ENCODE assay signal across 8 cellular contexts in genomic region chr2:46315103-46315890, GRCh38. TPM values are rescaled to one million over a fixed set of nuclear protein-coding genes. Genes with fewer than 3 reads are reported as not detected.
A peak's percentile ranks its signal among the peaks of the same experiment; 100 is the strongest.
DNase-seq lines count a peak whose midpoint lies in the region; ATAC-seq and TF ChIP-seq lines count a peak whose summit lies in the region.

No MANE protein-coding gene starts in this region.

- peak overlapping the region; percentile 1 to 23; a peak in 3 of 4 replicates for H3K4me3 ChIP-seq in HCT116 (replicated peaks in 1 of 2; ENCODE audit: low read depth in 1 of 2, low read length in 2 of 2)
- H3K4me3 ChIP-seq in RWPE2 (ENCODE audit: severe bottlenecking) = no peak overlapping the region
- H3K4me3 ChIP-seq in trophoblast cell (ENCODE audit: low read depth, low read length) = no peak overlapping the region

- peaks cover 2% of the 10 kb centered on the region for H3K79me1 ChIP-seq in trophoblast cell (ENCODE audit: low read length)

- DNase-seq in HCT116 (ENCODE audit: low read depth, low spot score) (peak; percentile 52), RWPE2 (ENCODE audit: low spot score) (peak; percentile 99), fibroblast of gingiva (ENCODE audit: low read depth) (peak; percentile 84), trophoblast cell (peak; percentile 69 to 71), occipital lobe (lab: John Stamatoyannopoulos, UW) (no peak), DMS153 treated with DMSO at 0.1 percent for 48 hours (lab: John Stamatoyannopoulos, UW; ENCODE audit: unreplicated experiment) (no peak)

- ATAC-seq in HCT116 (peak; percentile 72), RWPE2 (ENCODE audit: low read depth) (peak; percentile 86), GM19395 (IDR thresholded peaks at IDR 0.05; ENCODE audit: unreplicated experiment) (no peak), HG03520 (IDR thresholded peaks at IDR 0.05; ENCODE audit: unreplicated experiment) (no peak)

- WGBS in trophoblast cell (ENCODE audit: extremely low coverage, insufficient coverage, insufficient read length) = no CpG with 5 or more reads among the region's 11 CpGs

- H4K8ac ChIP-seq in trophoblast cell (ENCODE audit: low read depth, low read length) = no peak overlapping the region

- H2BK5ac ChIP-seq in trophoblast cell (ENCODE audit: low read depth, low read length, poor library complexity) = no peak overlapping the region

- no peak overlapping the region for H4K12ac ChIP-seq in trophoblast cell (ENCODE audit: low read depth, low read length)

- H3K14ac ChIP-seq in trophoblast cell (ENCODE audit: low read length) = no peak overlapping the region

- CTCF ChIA-PET in HCT116 (lab: Charles Lee) = no interaction called here

- H3K4me1 ChIP-seq in HCT116 (ENCODE audit: control insufficient read depth in 1 of 2, insufficient read depth in 2 of 2, low read length in 2 of 2) (peaks cover 33 to 66% of the 10 kb centered on the region in 2 experiments), RWPE2 (ENCODE audit: insufficient read depth, poor library complexity, severe bottlenecking) (peaks cover 95% of the 10 kb centered on the region), trophoblast cell (ENCODE audit: control insufficient read depth in 1 of 2, insufficient read depth in 2 of 2, low read length in 2 of 2) (peaks cover 23 to 35% of the 10 kb centered on the region in 2 experiments)

- H2BK12ac ChIP-seq in trophoblast cell (ENCODE audit: low read length) = no peak overlapping the region

- peak overlapping the region; percentile 39 for H3K9ac ChIP-seq in HCT116 (ENCODE audit: low read length)
- H3K9ac ChIP-seq in trophoblast cell (ENCODE audit: low read length) = no peak overlapping the region

- no peaks in the 10 kb centered on the region for H4K20me1 ChIP-seq in HCT116 (ENCODE audit: insufficient read depth)

- H4K91ac ChIP-seq in trophoblast cell (ENCODE audit: low read depth, low read length) = no peak overlapping the region

- POLR2A ChIA-PET in HCT116 (lab: Charles Lee) = interaction anchor here (2.4 kb wide), 1 partner anchor 18 kb away, joined by 7 read pairs; the partner anchor contains the start of gene EPAS1

- RAD21 ChIA-PET in HCT116 (lab: Charles Lee; ENCODE audit: low non-redundant PET in 1 of 2, low total read pairs in 2 of 2, uncharacterized antibody in 2 of 2, unreplicated experiment in 2 of 2) = no interaction called here

- H3K4me2 ChIP-seq in HCT116 (ENCODE audit: low read length) (peak overlapping the region; percentile 77), trophoblast cell (ENCODE audit: low read length) (no peak overlapping the region)

- H3K9me3 ChIP-seq in HCT116 (ENCODE audit: control insufficient read depth in 1 of 2, insufficient read depth in 1 of 2, low read depth in 1 of 2, low read length in 2 of 2) (no peaks in the 10 kb centered on the region), RWPE2 (ENCODE audit: severe bottlenecking) (no peaks in the 10 kb centered on the region), trophoblast cell (ENCODE audit: insufficient read depth, low read depth, low read length) (no peaks in the 10 kb centered on the region)

- H2BK120ac ChIP-seq in trophoblast cell (ENCODE audit: insufficient read depth, low read length, poor library complexity) = no peak overlapping the region

- H3K79me2 ChIP-seq in HCT116 (ENCODE audit: insufficient read depth, low read length) (peaks cover 5% of the 10 kb centered on the region; the same call in 1 of the 2 replicates), trophoblast cell (ENCODE audit: control insufficient read depth, insufficient read depth, low read length, poor library complexity) (peaks cover 33% of the 10 kb centered on the region)

- TF ChIP-seq CTCF in HCT116 (IDR thresholded peaks at IDR 0.05 in 2 of 3, conservative IDR thresholded peaks at IDR 0.05 in 1 of 3; ENCODE audit: borderline replicate concordance in 1 of 3, insufficient read depth in 1 of 3, low read depth in 2 of 3, low read length in 2 of 3) (no peak), RWPE2 (IDR thresholded peaks at IDR 0.05; ENCODE audit: poor library complexity, severe bottlenecking) (no peak)

- TF ChIP-seq RAD21 in HCT116 (IDR thresholded peaks at IDR 0.05; ENCODE audit: low read depth) = no peak

- peak overlapping the region; percentile 61 for H3K27ac ChIP-seq in HCT116 (ENCODE audit: low read depth, low read length)
- H3K27ac ChIP-seq in RWPE2 (ENCODE audit: poor library complexity, severe bottlenecking) = peak overlapping the region; percentile 97
- peak overlapping the region; percentile 37 for H3K27ac ChIP-seq in trophoblast cell (ENCODE audit: low read depth, low read length)

- H3K36me3 ChIP-seq in HCT116 (ENCODE audit: control insufficient read depth in 1 of 2, insufficient read depth in 2 of 2, low read length in 2 of 2) (no peaks in the 10 kb centered on the region), RWPE2 (ENCODE audit: low read depth) (peaks cover 16% of the 10 kb centered on the region), trophoblast cell (ENCODE audit: control insufficient read depth in 1 of 2, insufficient read depth in 2 of 2, low read length in 2 of 2) (peaks cover 11 to 24% of the 10 kb centered on the region in 2 experiments)

- intact Hi-C loops in HCT116 (cut with micrococcal nuclease) = no loop called here

- peak overlapping the region; percentile 93 for H3K4ac ChIP-seq in trophoblast cell (ENCODE audit: low read depth, low read length)

- H3K23ac ChIP-seq in trophoblast cell (ENCODE audit: low read length) = no peak overlapping the region

- no peak for TF ChIP-seq POLR2A in HCT116 (IDR thresholded peaks at IDR 0.05; ENCODE audit: borderline replicate concordance, extremely low read depth, insufficient read depth, insufficient read length)

- H2AFZ ChIP-seq in HCT116 (ENCODE audit: low read depth, low read length, poor library complexity, severe bottlenecking) (no peak overlapping the region), trophoblast cell (ENCODE audit: insufficient read depth, low read length, poor library complexity) (no peak overlapping the region)

- H3K18ac ChIP-seq in trophoblast cell (ENCODE audit: low read length) = no peak overlapping the region

- no TSS peak for BruUV-seq in HCT116 (replicated peaks; lab: Mats Ljungman, UMichigan)

- H2AK5ac ChIP-seq in trophoblast cell (ENCODE audit: low read length) = no peak overlapping the region

- H3K27me3 ChIP-seq in HCT116 (ENCODE audit: insufficient read depth, low read length) (no peaks in the 10 kb centered on the region), RWPE2 (ENCODE audit: insufficient read depth, poor library complexity, severe bottlenecking) (no peaks in the 10 kb centered on the region), trophoblast cell (ENCODE audit: insufficient read depth, low read length) (no peaks in the 10 kb centered on the region)

- no peaks in the 10 kb centered on the region for H3K9me2 ChIP-seq in HCT116 (ENCODE audit: insufficient read depth)

TF ChIP-seq in HCT116, 20 proteins besides CTCF, POLR2A, EP300 and RAD21 (continues in another document):
- TF ChIP-seq SRF (IDR thresholded peaks at IDR 0.05; ENCODE audit: low read depth) (no peak; the same call in 1 of the 2 replicates), REST (IDR thresholded peaks at IDR 0.05; ENCODE audit: low read depth) (no peak), EZH2 (IDR thresholded peaks at IDR 0.05) (no peak), POLR2AphosphoS5 (IDR thresholded peaks at IDR 0.05; ENCODE audit: low read depth, low read length) (peak; percentile 51), SP1 (IDR thresholded peaks at IDR 0.05; ENCODE audit: low read depth) (peak; percentile 64), EGR1 (IDR thresholded peaks at IDR 0.05; ENCODE audit: low read depth) (peak; percentile 61), ELF1 (IDR thresholded peaks at IDR 0.05; ENCODE audit: borderline replicate concordance, low read depth) (no peak), CEBPB (IDR thresholded peaks at IDR 0.05; ENCODE audit: low read depth) (peak; percentile 97), ZBTB33 (IDR thresholded peaks at IDR 0.05; ENCODE audit: extremely low read depth, insufficient replicate concordance, low read length) (no peak)

RNA-seq across cellular contexts. Expression of gene EPAS1, which starts 18.1 kb away (rescaled TPM):
- total RNA-seq in HCT116 (2021; ENCODE audit: unreplicated experiment) (55.9 TPM), occipital lobe (6.1 TPM)
- 36.4 and 50.7 TPM in 2 replicates for polyA plus RNA-seq in HCT116 (2012)
- polyA plus RNA-seq in trophoblast cell (2013) = 1,165 and 1,253 TPM in 2 replicates

Comparison
In these comparisons a context has a peak if more than half of its experiments do, and no peak if none do; other contexts are left out.
1. ATAC-seq: peak in HCT116 (single experiment) and RWPE2 (single experiment); none in GM19395 (single experiment) and HG03520 (single experiment).
2. DNase-seq: peak in HCT116 (single experiment), RWPE2 (single experiment), fibroblast of gingiva (single experiment) and trophoblast cell (2 of 2); none in occipital lobe (single experiment) and DMS153 treated with DMSO at 0.1 percent for 48 hours (single experiment).
3. H3K27ac ChIP-seq: peak in every context shown above with its lines; median percentile 97 in RWPE2; 61 in HCT116; 37 in trophoblast cell.
4. H3K4me3 ChIP-seq: peak in HCT116 (2 of 2); none in RWPE2 (single experiment) and trophoblast cell (single experiment).